22 cellular contexts compared by ENCODE assay signal in genomic region chr9:127051881-127052595, GRCh38.
DNase-seq lines count a peak whose midpoint lies in the region; ATAC-seq and TF ChIP-seq lines count a peak whose summit lies in the region.
"Had no signal": no experiment of that assay in that cellular context is flagged by ENCODE, and none has a peak within 500 bp of the region (broad histone marks: within the 10 kb centered on the region; RNA-seq: fewer than 3 reads in every experiment).

No MANE protein-coding gene starts in this region.

- no peak overlapping the region for H3K23ac ChIP-seq in mesenchymal stem cell (ENCODE audit: low read length in 2 of 2)

- peak overlapping the region in 1 of 2 experiments; percentile 38 for H3K18ac ChIP-seq in mesenchymal stem cell (ENCODE audit: low read depth in 1 of 2, low read length in 2 of 2)

- H2BK12ac ChIP-seq in mesenchymal stem cell (ENCODE audit: low read length in 2 of 2), result peak overlapping the region; percentile 37 to 47

- H2AK5ac ChIP-seq in mesenchymal stem cell (ENCODE audit: low read length, severe bottlenecking), result no peak overlapping the region

- no peak overlapping the region for H2BK15ac ChIP-seq in mesenchymal stem cell (ENCODE audit: low read depth, poor library complexity, severe bottlenecking)

- H3K4me2 ChIP-seq in mesenchymal stem cell (ENCODE audit: low read length, poor library complexity, severe bottlenecking), result no peak overlapping the region

- no peak for ATAC-seq in left ventricle myocardium superior
- no peak for ATAC-seq in HG02759 (IDR thresholded peaks at IDR 0.05; ENCODE audit: unreplicated experiment)
- ATAC-seq: CD8-positive, alpha-beta T cell; GM12878 had no signal

- H3K4ac ChIP-seq in mesenchymal stem cell (ENCODE audit: low read depth in 1 of 2, low read length in 2 of 2), result no peak overlapping the region

- no peaks in the 10 kb centered on the region for H3K9me3 ChIP-seq in right atrium auricular region
- no peaks in the 10 kb centered on the region for H3K9me3 ChIP-seq in mesenchymal stem cell (ENCODE audit: control insufficient read depth, low read length)
- H3K9me3 ChIP-seq: BLaER1 treated with 17β-estradiol and CSF1 and Interleukin-3, amounts not matched to agents 10 nM and 100 nM had no signal

- no peak overlapping the region for H2BK120ac ChIP-seq in mesenchymal stem cell (ENCODE audit: low read depth, low read length)

- no peak for TF ChIP-seq CTCF in right atrium auricular region (IDR thresholded peaks at IDR 0.05)

- no peak overlapping the region for H2BK5ac ChIP-seq in mesenchymal stem cell (ENCODE audit: low read depth, low read length, poor library complexity, severe bottlenecking)

- no peaks in the 10 kb centered on the region for H3K79me1 ChIP-seq in mesenchymal stem cell (replicated peaks; ENCODE audit: low read length, poor library complexity, severe bottlenecking)

- H3K4me1 ChIP-seq in right atrium auricular region (peaks cover 0 to 54% of the 10 kb centered on the region in 2 donors), mesenchymal stem cell (ENCODE audit: control insufficient read depth, insufficient read depth, low read depth, low read length) (peaks cover 8% of the 10 kb centered on the region)

- DNase-seq in right atrium auricular region (ENCODE audit: low spot score), result peak; percentile 50
- DNase-seq in left ventricle myocardium superior, result no peak
- no peak for DNase-seq in mesenchymal stem cell
- no peak for DNase-seq in SHP77 treated with DMSO at 0.1 percent for 48 hours (lab: John Stamatoyannopoulos, UW)
- no peak for DNase-seq in activated CD4-positive, alpha-beta T cell treated with anti-CD3 and anti-CD28 coated beads, Interleukin-2, amount 50 U/mL, for 1 hour
- DNase-seq in epidermal melanocyte (ENCODE audit: insufficient read length, low spot score), result no peak
- DNase-seq: Calu3; CD8-positive, alpha-beta T cell; GF-D8; GM23248; HCEC 1CT; NCI-H1105 treated with DMSO at 0.1 percent for 48 hours; NCI-H1694 treated with DMSO at 0.1 percent for 48 hours; NCI-H2107; NCI-H2227 treated with DMSO at 0.1 percent for 48 hours; NCI-H510A treated with DMSO at 0.1 percent for 48 hours; NCI-H774; SIG-M5 had no signal

- H3K27me3 ChIP-seq in right atrium auricular region (no peaks in the 10 kb centered on the region), mesenchymal stem cell (ENCODE audit: control insufficient read depth in 1 of 2, insufficient read depth in 1 of 2, low read length in 2 of 2) (peaks cover 0 to 4% of the 10 kb centered on the region in 2 experiments)
- H3K27me3 ChIP-seq: BLaER1 treated with 17β-estradiol and CSF1 and Interleukin-3, amounts not matched to agents 10 nM and 100 nM had no signal

- H4K91ac ChIP-seq in mesenchymal stem cell (ENCODE audit: low read length), result peak overlapping the region; percentile 31

- H3K36me3 ChIP-seq in right atrium auricular region (no peaks in the 10 kb centered on the region), mesenchymal stem cell (ENCODE audit: control insufficient read depth in 1 of 2, insufficient read depth in 2 of 2, low read depth in 1 of 2, low read length in 2 of 2) (no peaks in the 10 kb centered on the region)

- H3K27ac ChIP-seq in right atrium auricular region (peak overlapping the region in 1 of 2 donors; percentile 51), mesenchymal stem cell (ENCODE audit: low read length, poor library complexity, severe bottlenecking) (no peak overlapping the region), skin epidermis (peak overlapping the region in 12 of 21 experiments; percentile 0 to 72 (median 41))
- H3K27ac ChIP-seq: BLaER1 treated with 17β-estradiol and CSF1 and Interleukin-3, amounts not matched to agents 10 nM and 100 nM; GM23248 had no signal

- no peak overlapping the region for H2AFZ ChIP-seq in mesenchymal stem cell (ENCODE audit: low read depth, low read length)
- H2AFZ ChIP-seq: GM23248 had no signal

- H3K4me3 ChIP-seq in right atrium auricular region (no peak overlapping the region), mesenchymal stem cell (ENCODE audit: insufficient read depth in 1 of 2, low read depth in 1 of 2, low read length in 2 of 2) (no peak overlapping the region), skin epidermis (no peak overlapping the region)
- H3K4me3 ChIP-seq: BLaER1 treated with 17β-estradiol and CSF1 and Interleukin-3, amounts not matched to agents 10 nM and 100 nM; GM12878; GM23248 had no signal

- H4K8ac ChIP-seq in mesenchymal stem cell (ENCODE audit: low read length), result no peak overlapping the region

- H3K9ac ChIP-seq in mesenchymal stem cell (ENCODE audit: low read length), result no peak overlapping the region
- H3K9ac ChIP-seq: BLaER1 treated with 17β-estradiol and CSF1 and Interleukin-3, amounts not matched to agents 10 nM and 100 nM; GM23248 had no signal

- WGBS in mesenchymal stem cell, result 92% methylated on average over 6 of the region's 8 CpGs

- H3K14ac ChIP-seq in mesenchymal stem cell (ENCODE audit: low read length in 2 of 2), result no peak overlapping the region

- intact Hi-C loops in left ventricle myocardium superior (cut with micrococcal nuclease), result no loop called here
